Comparison of ENCODE assay signal across 8 cellular contexts in genomic region chr7:130669051-130669700, GRCh38. TPM values are rescaled to one million over a fixed set of nuclear protein-coding genes. Genes with fewer than 3 reads are reported as not detected.
DNase-seq lines count a peak whose midpoint lies in the region; ATAC-seq and TF ChIP-seq lines count a peak whose summit lies in the region.

No MANE protein-coding gene starts in this region.

- CTCF ChIA-PET in activated CD4-positive, alpha-beta memory T cell treated with anti-CD3 and anti-CD28 coated beads for 36 hours (lab: Charles Lee) = no interaction called here

- peak; percentile 17 for ATAC-seq in GM19324 (IDR thresholded peaks at IDR 0.05; ENCODE audit: low FRiP score, unreplicated experiment)
- peak; percentile 36 for ATAC-seq in HG03439 (IDR thresholded peaks at IDR 0.05; ENCODE audit: unreplicated experiment)

- POLR2A ChIA-PET in activated CD4-positive, alpha-beta memory T cell treated with anti-CD3 and anti-CD28 coated beads for 36 hours (lab: Charles Lee) = no interaction called here

- peak overlapping the region; percentile 80 for H3K4me3 Mint-ChIP-seq in activated CD4-positive, alpha-beta memory T cell treated with anti-CD3 and anti-CD28 coated beads for 36 hours

- H3K27me3 Mint-ChIP-seq in activated CD4-positive, alpha-beta memory T cell treated with anti-CD3 and anti-CD28 coated beads for 36 hours = peaks cover 4% of the 10 kb centered on the region

- peaks cover 18% of the 10 kb centered on the region for H3K4me1 Mint-ChIP-seq in activated CD4-positive, alpha-beta memory T cell treated with anti-CD3 and anti-CD28 coated beads for 36 hours (ENCODE audit: low read depth)

- no peaks in the 10 kb centered on the region for H3K9me3 Mint-ChIP-seq in activated CD4-positive, alpha-beta memory T cell treated with anti-CD3 and anti-CD28 coated beads for 36 hours

- in situ Hi-C loops in ACHN (cut with HindIII; ENCODE audit: low pct_ligation_motif_present, low pct_unique_long_range_greater_than_20kb, low sequenced_read_pairs) = no loop called here

- intact Hi-C loops in activated CD4-positive, alpha-beta memory T cell treated with anti-CD3 and anti-CD28 coated beads for 36 hours (cut with micrococcal nuclease) = loop anchor here (10.0 kb wide), 2 partner anchors 464 to 594 kb away; partner anchors contain the start of genes KLHDC10, SSMEM1 and TMEM209

- no peak for TF ChIP-seq CTCF in C4-2B (conservative IDR thresholded peaks at IDR 0.05)

- H3K36me3 Mint-ChIP-seq in activated CD4-positive, alpha-beta memory T cell treated with anti-CD3 and anti-CD28 coated beads for 36 hours = peaks cover 4% of the 10 kb centered on the region

- H3K27ac Mint-ChIP-seq in activated CD4-positive, alpha-beta memory T cell treated with anti-CD3 and anti-CD28 coated beads for 36 hours = peak overlapping the region; percentile 64

- H3K27ac ChIP-seq in C4-2B = peak overlapping the region; percentile 69

- DNase-seq in activated CD4-positive, alpha-beta memory T cell treated with anti-CD3 and anti-CD28 coated beads for 36 hours = no peak
- DNase-seq in globus pallidus (ENCODE audit: low spot score) (peak; percentile 13), pons (ENCODE audit: low spot score) (peak; percentile 45), ACHN (no peak)
- DNase-seq in activated CD4-positive, alpha-beta T cell treated with anti-CD3 and anti-CD28 coated beads for 48 hours = no peak

RNA-seq across cellular contexts. Expression of gene COPG2, which starts 0.6 kb away (rescaled TPM):
- total RNA-seq in activated CD4-positive, alpha-beta memory T cell treated with anti-CD3 and anti-CD28 coated beads for 36 hours = 10 to 100 TPM; 31.5 to 33.4 TPM

RNA-seq across cellular contexts. Expression of gene TSGA13, which starts 17.2 kb away (rescaled TPM):
- total RNA-seq in activated CD4-positive, alpha-beta memory T cell treated with anti-CD3 and anti-CD28 coated beads for 36 hours = not detected

Comparison
In these comparisons a context has a peak if more than half of its experiments do, and no peak if none do; other contexts are left out.
1. DNase-seq: peak in globus pallidus (single experiment) and pons (single experiment); none in activated CD4-positive, alpha-beta memory T cell treated with anti-CD3 and anti-CD28 coated beads for 36 hours (single experiment), ACHN (single experiment) and activated CD4-positive, alpha-beta T cell treated with anti-CD3 and anti-CD28 coated beads for 48 hours (single experiment).